Comparison of ENCODE assay signal across 8 cellular contexts in genomic region chr7:30173058-30173897, GRCh38. TPM values are rescaled to one million over a fixed set of nuclear protein-coding genes. Genes with fewer than 3 reads are reported as not detected.
DNase-seq lines count a peak whose midpoint lies in the region; ATAC-seq, FAIRE-seq and TF ChIP-seq lines count a peak whose summit lies in the region.

No MANE protein-coding gene starts in this region.

- no TSS peak for BruUV-seq in HepG2 (replicated peaks; lab: Mats Ljungman, UMichigan)

- in situ Hi-C loops in GM23248 (cut with MboI) (loop anchor here (25.0 kb wide), 1 partner anchor 239 kb away; no protein-coding TSS in a partner anchor), HepG2 (cut with HindIII; ENCODE audit: extremely low pct_ligation_motif_present, low pct_unique_long_range_greater_than_20kb) (no loop called here)

- H4K20me1 ChIP-seq in GM23248 (ENCODE audit: insufficient read depth) (no peaks in the 10 kb centered on the region), HepG2 (ENCODE audit: insufficient read depth, low read length) (no peaks in the 10 kb centered on the region)

- TF ChIP-seq EP300 in HepG2 (IDR thresholded peaks at IDR 0.05; ENCODE audit: low read depth in 2 of 2, low read length in 2 of 2) (no peak), HepG2 (CRISPR knock-in tag; IDR thresholded peaks at IDR 0.05; ENCODE audit: borderline replicate concordance) (no peak)

- POLR2A ChIA-PET in HepG2 (lab: Yijun Ruan, JAX) = no interaction called here

- H3F3A ChIP-seq in GM23248 (ENCODE audit: insufficient read depth) = peaks cover 51% of the 10 kb centered on the region

- peak; percentile 88 for ATAC-seq in HepG2

- DNase-seq in GM23248 = peak; percentile 98
- peak; percentile 74 for DNase-seq in NCI-H524 treated with DMSO at 0.1 percent for 48 hours (lab: John Stamatoyannopoulos, UW)
- peak; percentile 82 for DNase-seq in cerebellar cortex (ENCODE audit: low spot score)
- peak; percentile 20 for DNase-seq in HepG2 (ENCODE audit: low spot score)
- no peak for DNase-seq in activated CD4-positive, alpha-beta T cell treated with anti-CD3 and anti-CD28 coated beads, Interleukin-2, amount 50 U/mL, for 4 hours
- no peak for DNase-seq in NOMO-1 treated with dmso at 0.1 percent for 144 hours (lab: John Stamatoyannopoulos, UW; ENCODE audit: unreplicated experiment)
- DNase-seq in dermis blood vessel endothelial cell = no peak
- no peak for DNase-seq in activated effector memory CD4-positive, alpha-beta T cell treated with anti-CD3 and anti-CD28 coated beads, Interleukin-2, amount 50 U/mL, for 16 hours

- H3K36me3 ChIP-seq in GM23248 (ENCODE audit: low read depth) (no peaks in the 10 kb centered on the region), HepG2 (replicated peaks in 1 of 2; ENCODE audit: control insufficient read depth in 1 of 2, insufficient read depth in 2 of 2, low read length in 2 of 2) (no peaks in the 10 kb centered on the region)

- H3K27me3 ChIP-seq in GM23248 (replicated peaks; ENCODE audit: insufficient read depth) = no peaks in the 10 kb centered on the region
- H3K27me3 ChIP-seq in HepG2 (ENCODE audit: control insufficient read depth in 1 of 2, insufficient read depth in 2 of 2, low read length in 2 of 2) = no peaks in the 10 kb centered on the region

- no peak for FAIRE-seq in HepG2 (lab: Jason Lieb, UNC)

- H3K79me2 ChIP-seq in GM23248 (ENCODE audit: insufficient read depth) (no peaks in the 10 kb centered on the region), HepG2 (ENCODE audit: insufficient read depth, low read length) (no peaks in the 10 kb centered on the region)

- TF ChIP-seq POLR2A in HepG2 (IDR thresholded peaks at IDR 0.05; ENCODE audit: insufficient read depth in 1 of 2, low read depth in 2 of 2, low read length in 2 of 2) = no peak

- no peak overlapping the region for H3K4me3 ChIP-seq in GM23248
- H3K4me3 ChIP-seq in HepG2 (replicated peaks in 1 of 3; ENCODE audit: insufficient read depth in 1 of 3, low read depth in 2 of 3, low read length in 3 of 3) = no peak overlapping the region

- H3K9me2 ChIP-seq in GM23248 (ENCODE audit: insufficient read depth) = no peaks in the 10 kb centered on the region

- H2AFZ ChIP-seq in GM23248 (peak overlapping the region; percentile 37), HepG2 (ENCODE audit: low read length) (no peak overlapping the region)

- TF ChIP-seq RAD21 in HepG2 (CRISPR knock-in tag; IDR thresholded peaks at IDR 0.05) = no peak

- H3K4me1 ChIP-seq in GM23248 (ENCODE audit: insufficient read depth) (peaks cover 47% of the 10 kb centered on the region), HepG2 (ENCODE audit: insufficient read depth, low read length) (peaks cover 14% of the 10 kb centered on the region)

- peak overlapping the region; percentile 78 for H3K27ac ChIP-seq in GM23248
- no peak overlapping the region for H3K27ac ChIP-seq in HepG2 (ENCODE audit: extremely low read length, insufficient read depth, low read length)

- H3K9ac ChIP-seq in GM23248 = peak overlapping the region; percentile 43
- no peak overlapping the region for H3K9ac ChIP-seq in HepG2 (ENCODE audit: insufficient read depth, low read depth, low read length)

- intact Hi-C loops in HepG2 (cut with micrococcal nuclease; ENCODE audit: unreplicated experiment) = no loop called here

- no peaks in the 10 kb centered on the region for H3K9me3 ChIP-seq in GM23248 (ENCODE audit: low read depth)
- no peaks in the 10 kb centered on the region for H3K9me3 ChIP-seq in HepG2 (ENCODE audit: low read length)

- WGBS in GM23248 (ENCODE audit: low coverage in 1 of 2, low lambda C conversion rate in 2 of 2, missing lambda C conversion rate in 2 of 2), 2 experiments = 14 to 16% methylated on average over 12 to 13 of the region's 13 CpGs
- WGBS in HepG2 (ENCODE audit: low lambda C conversion rate) = 36% methylated on average over 7 of the region's 13 CpGs

- CTCF ChIA-PET in HepG2 (lab: Yijun Ruan, JAX; ENCODE audit: low intra/inter-chr PET ratio, low total read pairs) = no interaction called here

- H3K4me2 ChIP-seq in GM23248 (ENCODE audit: unreplicated experiment) (peak overlapping the region; percentile 57), HepG2 (ENCODE audit: low read depth, low read length) (no peak overlapping the region; the same call in 1 of the 2 replicates)

- peak; percentile 50 for TF ChIP-seq CTCF in HepG2 (CRISPR knock-in tag; IDR thresholded peaks at IDR 0.05)

TF ChIP-seq in HepG2, 621 proteins besides CTCF, POLR2A, EP300 and RAD21:
- TF ChIP-seq ZNF879 (CRISPR knock-in tag; IDR thresholded peaks at IDR 0.05) = no peak
- TF ChIP-seq, protein P1, sequence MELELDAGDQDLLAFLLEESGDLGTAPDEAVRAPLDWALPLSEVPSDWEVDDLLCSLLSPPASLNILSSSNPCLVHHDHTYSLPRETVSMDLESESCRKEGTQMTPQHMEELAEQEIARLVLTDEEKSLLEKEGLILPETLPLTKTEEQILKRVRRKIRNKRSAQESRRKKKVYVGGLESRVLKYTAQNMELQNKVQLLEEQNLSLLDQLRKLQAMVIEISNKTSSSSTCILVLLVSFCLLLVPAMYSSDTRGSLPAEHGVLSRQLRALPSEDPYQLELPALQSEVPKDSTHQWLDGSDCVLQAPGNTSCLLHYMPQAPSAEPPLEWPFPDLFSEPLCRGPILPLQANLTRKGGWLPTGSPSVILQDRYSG (CRISPR knock-in tag; IDR thresholded peaks at IDR 0.05) = no peak
- TF ChIP-seq STAG1 (CRISPR knock-in tag; IDR thresholded peaks at IDR 0.05) = peak; percentile 33
- peak; percentile 20; the same call in 1 of the 2 replicates for TF ChIP-seq ZNF768 (CRISPR knock-in tag; IDR thresholded peaks at IDR 0.05)

RNA-seq across cellular contexts. Expression of gene MTURN, which starts 38.5 kb away (rescaled TPM):
- total RNA-seq in GM23248 (2014; rRNA removed; shearing (Covaris generic)) = 22.5 and 23.6 TPM in 2 replicates
- polyA plus RNA-seq in GM23248 (2016; fragmentation: Nextera tagmentation; extraction: Ambion mirVana) (15.6 and 15.9 TPM in 2 replicates), HepG2 (2011; rRNA removed) (7.2 and 7.9 TPM in 2 replicates)
- total RNA-seq in HepG2 (2016; rRNA removed; fragmentation: Illumina TruSeq; extraction: Trizol) (5.7 and 8.2 TPM in 2 replicates), dermis blood vessel endothelial cell (11.4 and 13.9 TPM in 2 replicates)
- total RNA-seq in HepG2 (2016; cell fraction: cytosol; rRNA removed; fragmentation: Illumina TruSeq; extraction: Trizol; ENCODE audit: low read depth) = 15.1 and 17.4 TPM in 2 replicates
- total RNA-seq in HepG2 (2016; cell fraction: insoluble cytoplasmic fraction; rRNA removed; fragmentation: Illumina TruSeq; extraction: Trizol) = 5.7 and 6.1 TPM in 2 replicates
- total RNA-seq in HepG2 (2016; cell fraction: membrane; rRNA removed; fragmentation: Illumina TruSeq; extraction: Trizol) = 16.1 and 17.3 TPM in 2 replicates
- total RNA-seq in HepG2 (2016; cell fraction: nucleus; rRNA removed; fragmentation: Illumina TruSeq; extraction: Trizol) = 5.2 and 6.6 TPM in 2 replicates
- 4.0 and 5.1 TPM in 2 replicates for polyA plus RNA-seq in HepG2 (2011; cell fraction: cytosol; rRNA removed)
- polyA plus RNA-seq in HepG2 (2011; cell fraction: nucleus; rRNA removed) = 8.4 and 11.0 TPM in 2 replicates
- 4.8 and 6.5 TPM in 2 replicates for polyA plus RNA-seq in HepG2 (2012)
- 19.8 and 22.7 TPM in 2 replicates for polyA plus RNA-seq in HepG2 (2016; cell fraction: cytosol; fragmentation: Illumina TruSeq; extraction: Trizol; ENCODE audit: low read depth)
- polyA plus RNA-seq in HepG2 (2016; cell fraction: insoluble cytoplasmic fraction; fragmentation: Illumina TruSeq; extraction: Trizol; ENCODE audit: low read depth) = 6.6 TPM in 2 replicates
- 16.0 and 17.6 TPM in 2 replicates for polyA plus RNA-seq in HepG2 (2016; cell fraction: membrane; fragmentation: Illumina TruSeq; extraction: Trizol; ENCODE audit: low read depth)
- polyA plus RNA-seq in HepG2 (2016; cell fraction: nucleus; fragmentation: Illumina TruSeq; extraction: Trizol; ENCODE audit: insufficient read depth, low read depth) = 7.4 and 7.9 TPM in 2 replicates
- 4.1 TPM in 2 replicates for polyA minus RNA-seq in HepG2 (2011; rRNA and poly(A)+ RNA removed; ENCODE audit: low replicate concordance)
- 1.8 and 4.4 TPM in 2 replicates for polyA minus RNA-seq in HepG2 (2011; cell fraction: cytosol; rRNA and poly(A)+ RNA removed)
- polyA minus RNA-seq in HepG2 (2011; cell fraction: nucleus; rRNA and poly(A)+ RNA removed) = 12.1 and 12.6 TPM in 2 replicates

Comparison
In these comparisons a context has a peak if more than half of its experiments do, and no peak if none do; other contexts are left out.
1. DNase-seq: peak in GM23248 (single experiment), NCI-H524 treated with DMSO at 0.1 percent for 48 hours (single experiment), cerebellar cortex (single experiment) and HepG2 (single experiment); none in activated CD4-positive, alpha-beta T cell treated with anti-CD3 and anti-CD28 coated beads, Interleukin-2, amount 50 U/mL, for 4 hours (0 of 2), NOMO-1 treated with dmso at 0.1 percent for 144 hours (single experiment), dermis blood vessel endothelial cell (single experiment) and activated effector memory CD4-positive, alpha-beta T cell treated with anti-CD3 and anti-CD28 coated beads, Interleukin-2, amount 50 U/mL, for 16 hours (single experiment).